8 cellular contexts compared by ENCODE assay signal in the genomic region with DNA sequence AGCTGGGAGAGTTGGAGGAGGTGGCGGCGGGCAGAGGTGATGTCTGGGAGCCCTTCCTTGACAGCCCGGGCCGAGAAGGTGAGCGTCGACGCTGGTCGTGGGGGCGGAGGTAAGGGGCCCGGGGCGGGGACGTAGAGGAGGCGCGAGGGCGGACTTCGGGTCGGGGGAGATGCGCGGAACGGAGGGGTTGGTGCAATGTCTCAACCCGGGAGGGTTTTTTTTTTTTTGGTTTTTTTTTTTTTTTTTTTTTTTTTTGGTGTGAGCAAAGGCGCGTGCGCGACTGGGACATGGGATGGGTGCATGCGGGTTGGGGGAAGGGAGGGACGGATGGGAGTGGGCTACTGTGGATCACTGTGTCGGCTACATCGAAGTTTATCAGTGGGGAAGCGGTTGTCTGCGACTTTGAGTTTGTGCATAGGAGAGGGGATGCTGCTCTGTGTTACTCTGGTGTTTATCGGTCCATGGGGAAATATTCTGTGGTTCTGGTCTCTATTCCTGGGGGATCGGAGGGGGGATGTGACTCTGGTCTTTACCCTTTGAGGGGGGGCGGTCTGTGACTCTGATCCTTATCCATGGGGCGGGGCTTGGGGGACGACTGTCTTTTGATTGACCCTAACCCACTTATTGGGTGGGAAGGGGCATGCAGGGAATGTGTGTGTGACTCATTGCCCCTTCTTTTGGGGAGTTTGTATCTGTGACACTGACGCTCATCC. TPM values are rescaled to one million over a fixed set of nuclear protein-coding genes. Genes with fewer than 3 reads are reported as not detected.
DNase-seq lines count a peak whose midpoint lies in the region; ATAC-seq and TF ChIP-seq lines count a peak whose summit lies in the region.

No MANE protein-coding gene starts in this region.

- TF ChIP-seq CTCF in AG10803 (conservative IDR thresholded peaks at IDR 0.05; ENCODE audit: low read length) (no peak), heart left ventricle (IDR thresholded peaks at IDR 0.05) (no peak), gastrocnemius medialis (IDR thresholded peaks at IDR 0.05 in 4 of 5, conservative IDR thresholded peaks at IDR 0.05 in 1 of 5) (no peak)

- H3K9me3 Mint-ChIP-seq in activated naive CD4-positive, alpha-beta T cell treated with anti-CD3 and anti-CD28 coated beads for 36 hours: no peaks in the 10 kb centered on the region

- WGBS in heart left ventricle, 4 donors: 1 to 38% (median 19%) methylated on average over 36 to 37 of the region's 37 CpGs

- H3K27me3 ChIP-seq in heart left ventricle (peaks cover 0 to 11% (median 0%) of the 10 kb centered on the region in 9 donors), gastrocnemius medialis (no peaks in the 10 kb centered on the region)

- H3K4me3 ChIP-seq in AG10803 (ENCODE audit: low read length): peak overlapping the region; percentile 80
- peak overlapping the region; percentile 42 to 98 (median 73) for H3K4me3 ChIP-seq in heart left ventricle
- peak overlapping the region; percentile 78 to 96 (median 82) for H3K4me3 ChIP-seq in gastrocnemius medialis

- H3K36me3 Mint-ChIP-seq in activated naive CD4-positive, alpha-beta T cell treated with anti-CD3 and anti-CD28 coated beads for 36 hours (ENCODE audit: low read depth): peaks cover 28% of the 10 kb centered on the region

- CTCF ChIA-PET in activated naive CD4-positive, alpha-beta T cell treated with anti-CD3 and anti-CD28 coated beads for 36 hours (lab: Charles Lee): interaction anchor here (0.6 to 1.0 kb wide), 6 partner anchors 11 to 489 kb away, joined by 3 to 6 read pairs (median 4); no protein-coding TSS in a partner anchor

- no peak for TF ChIP-seq POLR2A in heart left ventricle (IDR thresholded peaks at IDR 0.05)
- no peak for TF ChIP-seq POLR2A in gastrocnemius medialis (IDR thresholded peaks at IDR 0.05)

- DNase-seq in AG10803 (ENCODE audit: low read depth) (no peak), heart left ventricle (no peak), gastrocnemius medialis (no peak), Ammon's horn (ENCODE audit: low spot score) (no peak), COR-L47 (lab: John Stamatoyannopoulos, UW) (no peak)
- DNase-seq in activated naive CD4-positive, alpha-beta T cell treated with anti-CD3 and anti-CD28 coated beads for 36 hours: peak; percentile 15

- in situ Hi-C loops in gastrocnemius medialis (cut with MboI; ENCODE audit: low sequenced_read_pairs in 4 of 4): no loop called here

- peak overlapping the region; percentile 97 for H3K4me3 Mint-ChIP-seq in activated naive CD4-positive, alpha-beta T cell treated with anti-CD3 and anti-CD28 coated beads for 36 hours

- H3K27me3 Mint-ChIP-seq in activated naive CD4-positive, alpha-beta T cell treated with anti-CD3 and anti-CD28 coated beads for 36 hours (ENCODE audit: low read depth): no peaks in the 10 kb centered on the region

- ATAC-seq in GM19023 (IDR thresholded peaks at IDR 0.05; ENCODE audit: unreplicated experiment): peak; percentile 30
- peak; percentile 20 for ATAC-seq in HG03432 (IDR thresholded peaks at IDR 0.05; ENCODE audit: unreplicated experiment)
- ATAC-seq in heart left ventricle: peak; percentile 7 to 51 (median 31)
- ATAC-seq in gastrocnemius medialis: peak; percentile 23 to 35

- H3K27ac ChIP-seq in heart left ventricle (peak overlapping the region; percentile 89 to 98 (median 94)), gastrocnemius medialis (peak overlapping the region; percentile 95 to 99 (median 96))

- H3K36me3 ChIP-seq in heart left ventricle: peaks cover 0 to 16% (median 3%) of the 10 kb centered on the region in 9 donors
- no peaks in the 10 kb centered on the region for H3K36me3 ChIP-seq in gastrocnemius medialis

- peak overlapping the region; percentile 99 for H3K27ac Mint-ChIP-seq in activated naive CD4-positive, alpha-beta T cell treated with anti-CD3 and anti-CD28 coated beads for 36 hours

- H3K4me1 ChIP-seq in heart left ventricle (peaks cover 0 to 32% (median 16%) of the 10 kb centered on the region in 12 donors), gastrocnemius medialis (peaks cover 8 to 12% of the 10 kb centered on the region in 2 donors)

- H3K4me1 Mint-ChIP-seq in activated naive CD4-positive, alpha-beta T cell treated with anti-CD3 and anti-CD28 coated beads for 36 hours (ENCODE audit: low read depth): peaks cover 38% of the 10 kb centered on the region

- intact Hi-C loops in activated naive CD4-positive, alpha-beta T cell treated with anti-CD3 and anti-CD28 coated beads for 36 hours (cut with micrococcal nuclease): loop anchor here (1.0 to 5.0 kb wide), 4 partner anchors 48 to 309 kb away; partner anchors contain the start of genes RP2 and UBA1
- intact Hi-C loops in heart left ventricle (cut with DNase I) (loop anchor here in 2 of 10 donors (5.0 kb wide), 2 partner anchors 87 to 337 kb away; partner anchors contain the start of genes USP11 (in 1 of the 2) and ZNF41 (in 1 of the 2)), gastrocnemius medialis (cut with DNase I; ENCODE audit: low total_unique reads) (loop anchor here (10.0 kb wide), 1 partner anchor 339 kb away; the partner anchor contains the start of gene ZNF41)

- H3K9me3 ChIP-seq in heart left ventricle (no peaks in the 10 kb centered on the region), gastrocnemius medialis (no peaks in the 10 kb centered on the region)

RNA-seq across cellular contexts. Expression of gene RBM10, which starts 0.5 kb away (rescaled TPM):
- 10 to 100 TPM; 65.4 to 65.5 TPM for total RNA-seq in activated naive CD4-positive, alpha-beta T cell treated with anti-CD3 and anti-CD28 coated beads for 36 hours
- total RNA-seq in heart left ventricle (10 to 100 TPM; 17.5 to 44.6 (median 28.3) TPM), gastrocnemius medialis (10 to 100 TPM; 18.7 to 49.3 (median 23.5) TPM)
- 10 to 100 TPM; 21.2 to 40.9 TPM for polyA plus RNA-seq in heart left ventricle

RNA-seq across cellular contexts. Expression of gene NDUFB11, which starts 1.1 kb away (rescaled TPM):
- 10 to 100 TPM; 85.8 to 87.2 TPM for total RNA-seq in activated naive CD4-positive, alpha-beta T cell treated with anti-CD3 and anti-CD28 coated beads for 36 hours
- total RNA-seq in heart left ventricle (100 to 1,000 TPM; 133 to 217 (median 173) TPM), gastrocnemius medialis (100 to 1,000 TPM; 105 to 172 (median 168) TPM)
- 100 to 1,000 TPM; 128 to 254 TPM for polyA plus RNA-seq in heart left ventricle

RNA-seq across cellular contexts. Expression of gene UBA1, which starts 48.1 kb away (rescaled TPM):
- 100 to 1,000 TPM; 246 to 251 TPM for total RNA-seq in activated naive CD4-positive, alpha-beta T cell treated with anti-CD3 and anti-CD28 coated beads for 36 hours
- total RNA-seq in heart left ventricle (100 to 1,000 TPM; 116 to 171 (median 130) TPM), gastrocnemius medialis (100 to 1,000 TPM; 113 to 181 (median 162) TPM)
- polyA plus RNA-seq in heart left ventricle: 100 to 1,000 TPM in 1 of 2 donors, 10 to 100 TPM in 1; 86.9 to 134 TPM
